1 cellular context compared by ENCODE assay signal in genomic region chr5:14272548-14273205, GRCh38.
A peak's percentile ranks its signal among the peaks of the same experiment; 100 is the strongest.
TF ChIP-seq lines count a peak whose summit lies in the region.

No MANE protein-coding gene starts in this region.

TF ChIP-seq in HEK293, 187 proteins besides CTCF, POLR2A, EP300 and RAD21 (continued from another document and continues in another):
- TF ChIP-seq BCL6B (tag by site-specific recombination; IDR thresholded peaks at IDR 0.05): no peak
- TF ChIP-seq AEBP2 (tag by site-specific recombination; IDR thresholded peaks at IDR 0.05; ENCODE audit: borderline replicate concordance): no peak
- TF ChIP-seq, protein P1, sequence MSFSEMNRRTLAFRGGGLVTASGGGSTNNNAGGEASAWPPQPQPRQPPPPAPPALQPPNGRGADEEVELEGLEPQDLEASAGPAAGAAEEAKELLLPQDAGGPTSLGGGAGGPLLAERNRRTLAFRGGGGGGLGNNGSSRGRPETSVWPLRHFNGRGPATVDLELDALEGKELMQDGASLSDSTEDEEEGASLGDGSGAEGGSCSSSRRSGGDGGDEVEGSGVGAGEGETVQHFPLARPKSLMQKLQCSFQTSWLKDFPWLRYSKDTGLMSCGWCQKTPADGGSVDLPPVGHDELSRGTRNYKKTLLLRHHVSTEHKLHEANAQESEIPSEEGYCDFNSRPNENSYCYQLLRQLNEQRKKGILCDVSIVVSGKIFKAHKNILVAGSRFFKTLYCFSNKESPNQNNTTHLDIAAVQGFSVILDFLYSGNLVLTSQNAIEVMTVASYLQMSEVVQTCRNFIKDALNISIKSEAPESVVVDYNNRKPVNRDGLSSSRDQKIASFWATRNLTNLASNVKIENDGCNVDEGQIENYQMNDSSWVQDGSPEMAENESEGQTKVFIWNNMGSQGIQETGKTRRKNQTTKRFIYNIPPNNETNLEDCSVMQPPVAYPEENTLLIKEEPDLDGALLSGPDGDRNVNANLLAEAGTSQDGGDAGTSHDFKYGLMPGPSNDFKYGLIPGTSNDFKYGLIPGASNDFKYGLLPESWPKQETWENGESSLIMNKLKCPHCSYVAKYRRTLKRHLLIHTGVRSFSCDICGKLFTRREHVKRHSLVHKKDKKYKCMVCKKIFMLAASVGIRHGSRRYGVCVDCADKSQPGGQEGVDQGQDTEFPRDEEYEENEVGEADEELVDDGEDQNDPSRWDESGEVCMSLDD (tag by site-specific recombination; IDR thresholded peaks at IDR 0.05): no peak
- TF ChIP-seq ZNF585B (tag by site-specific recombination; IDR thresholded peaks at IDR 0.05): no peak
- TF ChIP-seq ZNF530 (tag by site-specific recombination; IDR thresholded peaks at IDR 0.05; ENCODE audit: low read depth): no peak
- TF ChIP-seq ZNF335 (tag by site-specific recombination; conservative IDR thresholded peaks at IDR 0.05): 0 out of 2 replicates have a peak, but pooled peaks have one; percentile 15
- TF ChIP-seq, protein P2, sequence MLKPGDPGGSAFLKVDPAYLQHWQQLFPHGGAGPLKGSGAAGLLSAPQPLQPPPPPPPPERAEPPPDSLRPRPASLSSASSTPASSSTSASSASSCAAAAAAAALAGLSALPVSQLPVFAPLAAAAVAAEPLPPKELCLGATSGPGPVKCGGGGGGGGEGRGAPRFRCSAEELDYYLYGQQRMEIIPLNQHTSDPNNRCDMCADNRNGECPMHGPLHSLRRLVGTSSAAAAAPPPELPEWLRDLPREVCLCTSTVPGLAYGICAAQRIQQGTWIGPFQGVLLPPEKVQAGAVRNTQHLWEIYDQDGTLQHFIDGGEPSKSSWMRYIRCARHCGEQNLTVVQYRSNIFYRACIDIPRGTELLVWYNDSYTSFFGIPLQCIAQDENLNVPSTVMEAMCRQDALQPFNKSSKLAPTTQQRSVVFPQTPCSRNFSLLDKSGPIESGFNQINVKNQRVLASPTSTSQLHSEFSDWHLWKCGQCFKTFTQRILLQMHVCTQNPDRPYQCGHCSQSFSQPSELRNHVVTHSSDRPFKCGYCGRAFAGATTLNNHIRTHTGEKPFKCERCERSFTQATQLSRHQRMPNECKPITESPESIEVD (tag by site-specific recombination; IDR thresholded peaks at IDR 0.05): peak; percentile 96
- no peak for TF ChIP-seq KLF7 (tag by site-specific recombination; IDR thresholded peaks at IDR 0.05; ENCODE audit: borderline replicate concordance)
- no peak for TF ChIP-seq MEIS1 (CRISPR knock-in tag; IDR thresholded peaks at IDR 0.05; ENCODE audit: borderline replicate concordance)
- TF ChIP-seq, protein P3, sequence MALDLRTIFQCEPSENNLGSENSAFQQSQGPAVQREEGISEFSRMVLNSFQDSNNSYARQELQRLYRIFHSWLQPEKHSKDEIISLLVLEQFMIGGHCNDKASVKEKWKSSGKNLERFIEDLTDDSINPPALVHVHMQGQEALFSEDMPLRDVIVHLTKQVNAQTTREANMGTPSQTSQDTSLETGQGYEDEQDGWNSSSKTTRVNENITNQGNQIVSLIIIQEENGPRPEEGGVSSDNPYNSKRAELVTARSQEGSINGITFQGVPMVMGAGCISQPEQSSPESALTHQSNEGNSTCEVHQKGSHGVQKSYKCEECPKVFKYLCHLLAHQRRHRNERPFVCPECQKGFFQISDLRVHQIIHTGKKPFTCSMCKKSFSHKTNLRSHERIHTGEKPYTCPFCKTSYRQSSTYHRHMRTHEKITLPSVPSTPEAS (tag by site-specific recombination; IDR thresholded peaks at IDR 0.05): no peak
- TF ChIP-seq HOXC10 (CRISPR knock-in tag; IDR thresholded peaks at IDR 0.05): no peak
- TF ChIP-seq ZNF785 (tag by site-specific recombination; IDR thresholded peaks at IDR 0.05): no peak
- TF ChIP-seq ZNF311 (tag by site-specific recombination; IDR thresholded peaks at IDR 0.05; ENCODE audit: borderline replicate concordance): no peak
- TF ChIP-seq ZNF544 (tag by site-specific recombination; IDR thresholded peaks at IDR 0.05): no peak
- TF ChIP-seq, protein P4, sequence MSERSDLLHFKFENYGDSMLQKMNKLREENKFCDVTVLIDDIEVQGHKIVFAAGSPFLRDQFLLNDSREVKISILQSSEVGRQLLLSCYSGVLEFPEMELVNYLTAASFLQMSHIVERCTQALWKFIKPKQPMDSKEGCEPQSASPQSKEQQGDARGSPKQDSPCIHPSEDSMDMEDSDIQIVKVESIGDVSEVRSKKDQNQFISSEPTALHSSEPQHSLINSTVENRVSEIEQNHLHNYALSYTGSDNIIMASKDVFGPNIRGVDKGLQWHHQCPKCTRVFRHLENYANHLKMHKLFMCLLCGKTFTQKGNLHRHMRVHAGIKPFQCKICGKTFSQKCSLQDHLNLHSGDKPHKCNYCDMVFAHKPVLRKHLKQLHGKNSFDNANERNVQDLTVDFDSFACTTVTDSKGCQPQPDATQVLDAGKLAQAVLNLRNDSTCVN (tag by site-specific recombination; optimal IDR thresholded peaks at IDR 0.05): no peak
- TF ChIP-seq ZNF777 (tag by site-specific recombination; IDR thresholded peaks at IDR 0.05; ENCODE audit: borderline replicate concordance): no peak
- no peak for TF ChIP-seq ZNF776 (tag by site-specific recombination; IDR thresholded peaks at IDR 0.05; ENCODE audit: borderline replicate concordance)
- TF ChIP-seq ZFP37 (tag by site-specific recombination; IDR thresholded peaks at IDR 0.05): no peak
- no peak for TF ChIP-seq ZBTB11 (tag by site-specific recombination; conservative IDR thresholded peaks at IDR 0.05; ENCODE audit: low read depth)
- TF ChIP-seq ZNF692 (tag by site-specific recombination; IDR thresholded peaks at IDR 0.05): peak; percentile 33; the same call in 1 of the 2 replicates
- no peak for TF ChIP-seq ZNF549 (tag by site-specific recombination; IDR thresholded peaks at IDR 0.05)
- no peak for TF ChIP-seq ZNF221 (tag by site-specific recombination; IDR thresholded peaks at IDR 0.05; ENCODE audit: borderline replicate concordance)
- TF ChIP-seq ZNF600 (tag by site-specific recombination; IDR thresholded peaks at IDR 0.05): no peak
- no peak for TF ChIP-seq ZNF571 (tag by site-specific recombination; IDR thresholded peaks at IDR 0.05)
- no peak for TF ChIP-seq ZSCAN16 (tag by site-specific recombination; IDR thresholded peaks at IDR 0.05)
- TF ChIP-seq KLF10 (tag by site-specific recombination; IDR thresholded peaks at IDR 0.05): peak; percentile 65; the same call in 1 of the 2 replicates
- no peak for TF ChIP-seq ZNF426 (tag by site-specific recombination; IDR thresholded peaks at IDR 0.05)
- no peak for TF ChIP-seq ZBTB20 (tag by site-specific recombination; IDR thresholded peaks at IDR 0.05)
- no peak for TF ChIP-seq HOXA7 (CRISPR knock-in tag; IDR thresholded peaks at IDR 0.05; ENCODE audit: borderline replicate concordance)
- no peak for TF ChIP-seq ZNF704 (tag by site-specific recombination; IDR thresholded peaks at IDR 0.05)
- TF ChIP-seq SETDB1 (IDR thresholded peaks at IDR 0.05; ENCODE audit: insufficient read length, low read length): no peak
- peak; percentile 72 for TF ChIP-seq KLF8 (tag by site-specific recombination; IDR thresholded peaks at IDR 0.05)
- TF ChIP-seq ZBTB6 (tag by site-specific recombination; IDR thresholded peaks at IDR 0.05): peak; percentile 17; the same call in 1 of the 2 replicates
- peak; percentile 40; the same call in 1 of the 2 replicates for TF ChIP-seq ZNF146 (tag by site-specific recombination; IDR thresholded peaks at IDR 0.05)
- TF ChIP-seq ZNF138 (tag by site-specific recombination; IDR thresholded peaks at IDR 0.05; ENCODE audit: borderline replicate concordance): no peak
- TF ChIP-seq ZNF626 (tag by site-specific recombination; IDR thresholded peaks at IDR 0.05): no peak
- TF ChIP-seq, protein P5, sequence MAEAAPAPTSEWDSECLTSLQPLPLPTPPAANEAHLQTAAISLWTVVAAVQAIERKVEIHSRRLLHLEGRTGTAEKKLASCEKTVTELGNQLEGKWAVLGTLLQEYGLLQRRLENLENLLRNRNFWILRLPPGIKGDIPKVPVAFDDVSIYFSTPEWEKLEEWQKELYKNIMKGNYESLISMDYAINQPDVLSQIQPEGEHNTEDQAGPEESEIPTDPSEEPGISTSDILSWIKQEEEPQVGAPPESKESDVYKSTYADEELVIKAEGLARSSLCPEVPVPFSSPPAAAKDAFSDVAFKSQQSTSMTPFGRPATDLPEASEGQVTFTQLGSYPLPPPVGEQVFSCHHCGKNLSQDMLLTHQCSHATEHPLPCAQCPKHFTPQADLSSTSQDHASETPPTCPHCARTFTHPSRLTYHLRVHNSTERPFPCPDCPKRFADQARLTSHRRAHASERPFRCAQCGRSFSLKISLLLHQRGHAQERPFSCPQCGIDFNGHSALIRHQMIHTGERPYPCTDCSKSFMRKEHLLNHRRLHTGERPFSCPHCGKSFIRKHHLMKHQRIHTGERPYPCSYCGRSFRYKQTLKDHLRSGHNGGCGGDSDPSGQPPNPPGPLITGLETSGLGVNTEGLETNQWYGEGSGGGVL (tag by site-specific recombination; IDR thresholded peaks at IDR 0.05): no peak
- TF ChIP-seq ZNF664 (tag by site-specific recombination; IDR thresholded peaks at IDR 0.05): no peak
- no peak for TF ChIP-seq ZNF211 (tag by site-specific recombination; IDR thresholded peaks at IDR 0.05; ENCODE audit: low read depth)
- peak; percentile 16; the same call in 1 of the 2 replicates for TF ChIP-seq KLF1 (tag by site-specific recombination; IDR thresholded peaks at IDR 0.05)
- no peak for TF ChIP-seq ZNF341 (tag by site-specific recombination; IDR thresholded peaks at IDR 0.05; ENCODE audit: low read depth)
